Comparison of ENCODE assay signal across 17 cellular contexts in genomic region chr1:47780469-47780995, GRCh38.
A peak's percentile ranks its signal among the peaks of the same experiment; 100 is the strongest.
DNase-seq lines count a peak whose midpoint lies in the region; ATAC-seq and TF ChIP-seq lines count a peak whose summit lies in the region.
"Had no signal": no experiment of that assay in that cellular context is flagged by ENCODE, and none has a peak within 500 bp of the region (broad histone marks: within the 10 kb centered on the region; RNA-seq: fewer than 3 reads in every experiment).

No MANE protein-coding gene starts in this region.

- peak overlapping the region; percentile 62 for H3K27ac Mint-ChIP-seq in neural crest cell (ENCODE audit: unreplicated experiment)
- H3K27ac Mint-ChIP-seq: HFFc6 had no signal

- H3K4me1 Mint-ChIP-seq in neural crest cell = peaks cover 4% of the 10 kb centered on the region

- no peaks in the 10 kb centered on the region for H3K27me3 Mint-ChIP-seq in neural crest cell (ENCODE audit: low read depth)

- DNase-seq in COLO668 (lab: John Stamatoyannopoulos, UW; ENCODE audit: unreplicated experiment) (peak; percentile 27), Daoy (ENCODE audit: low read depth) (peak; percentile 21), neural crest cell (ENCODE audit: low read depth, low spot score) (no peak)
- DNase-seq: DMS153, EL, HFFc6, NCI-H1105 treated with DMSO at 0.1 percent for 48 hours, NCI-H1694, NCI-H2081 treated with DMSO at 0.1 percent for 48 hours, PC-3, RPMI8226, SIG-M5, T-helper 1 cell had no signal

- H3K27ac ChIP-seq in VCaP = peak overlapping the region; percentile 76

- H3K36me3 Mint-ChIP-seq in neural crest cell (ENCODE audit: low read depth) = no peaks in the 10 kb centered on the region

- no peak for TF ChIP-seq CTCF in VCaP (conservative IDR thresholded peaks at IDR 0.05)
- no peak for TF ChIP-seq CTCF in neural crest cell (conservative IDR thresholded peaks at IDR 0.05)

- ATAC-seq in GM19035 (IDR thresholded peaks at IDR 0.05; ENCODE audit: unreplicated experiment) (no peak), HG02588 (IDR thresholded peaks at IDR 0.05; ENCODE audit: unreplicated experiment) (no peak), GM18907 (IDR thresholded peaks at IDR 0.05; ENCODE audit: unreplicated experiment) (no peak)
- ATAC-seq: PC-3 had no signal

- H3K4me3 Mint-ChIP-seq in neural crest cell = no peak overlapping the region
- H3K4me3 Mint-ChIP-seq: HFFc6 had no signal

- no peaks in the 10 kb centered on the region for H3K9me3 Mint-ChIP-seq in neural crest cell
